Comparison of ENCODE assay signal across 2 cellular contexts in the genomic region with DNA sequence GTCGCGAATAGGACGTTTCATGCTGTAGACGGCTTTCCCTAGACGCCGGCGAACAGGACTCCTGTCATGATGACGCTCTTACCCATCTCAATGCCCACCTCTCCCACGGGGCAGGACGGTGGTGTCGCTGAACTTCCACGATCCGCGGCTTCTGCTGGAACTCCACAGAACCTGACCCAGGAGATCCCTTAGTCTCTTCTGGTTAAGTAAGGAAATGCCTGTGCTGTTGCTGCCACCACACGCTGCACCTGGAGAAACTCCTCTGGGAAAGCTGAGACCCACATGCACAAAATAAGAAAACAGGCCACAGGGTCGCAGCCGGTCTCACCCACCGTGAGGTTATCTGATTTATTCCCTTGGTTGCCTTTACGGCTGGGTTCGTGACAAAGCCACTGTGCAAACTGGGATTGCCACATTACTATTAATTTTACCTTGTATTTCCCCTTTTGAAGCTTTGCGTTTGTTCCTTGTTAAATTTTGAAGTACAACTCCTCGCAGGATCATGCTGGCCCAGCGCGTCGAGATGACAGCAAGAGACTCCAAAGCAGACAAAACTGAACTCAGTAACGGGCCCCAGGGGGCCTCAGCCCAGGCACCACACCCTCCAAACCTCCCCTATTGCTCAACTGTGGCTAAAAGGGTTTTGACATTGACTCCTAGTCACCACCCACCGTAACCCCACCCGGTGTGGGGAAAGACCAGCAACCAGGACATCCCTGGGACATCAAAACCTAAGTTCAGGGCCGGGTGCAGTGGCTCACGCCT.
TF ChIP-seq lines count a peak whose summit lies in the region.

No MANE protein-coding gene starts in this region.

TF ChIP-seq in GM23338, 12 proteins besides CTCF, POLR2A, EP300 and RAD21:
- TF ChIP-seq EZH2phosphoT487 (IDR thresholded peaks at IDR 0.05; ENCODE audit: unreplicated experiment) (no peak), JUNB (IDR thresholded peaks at IDR 0.05; ENCODE audit: unreplicated experiment) (no peak), ZNF331 (CRISPR knock-in tag; IDR thresholded peaks at IDR 0.05; ENCODE audit: low read depth) (no peak), STAT1 (IDR thresholded peaks at IDR 0.05; ENCODE audit: unreplicated experiment) (no peak), ZNF114 (CRISPR knock-in tag; IDR thresholded peaks at IDR 0.05) (no peak), NANOG (IDR thresholded peaks at IDR 0.05; ENCODE audit: borderline replicate concordance) (no peak), POLR2AphosphoS5 (IDR thresholded peaks at IDR 0.05; ENCODE audit: low read depth) (no peak)
- TF ChIP-seq, protein P1, sequence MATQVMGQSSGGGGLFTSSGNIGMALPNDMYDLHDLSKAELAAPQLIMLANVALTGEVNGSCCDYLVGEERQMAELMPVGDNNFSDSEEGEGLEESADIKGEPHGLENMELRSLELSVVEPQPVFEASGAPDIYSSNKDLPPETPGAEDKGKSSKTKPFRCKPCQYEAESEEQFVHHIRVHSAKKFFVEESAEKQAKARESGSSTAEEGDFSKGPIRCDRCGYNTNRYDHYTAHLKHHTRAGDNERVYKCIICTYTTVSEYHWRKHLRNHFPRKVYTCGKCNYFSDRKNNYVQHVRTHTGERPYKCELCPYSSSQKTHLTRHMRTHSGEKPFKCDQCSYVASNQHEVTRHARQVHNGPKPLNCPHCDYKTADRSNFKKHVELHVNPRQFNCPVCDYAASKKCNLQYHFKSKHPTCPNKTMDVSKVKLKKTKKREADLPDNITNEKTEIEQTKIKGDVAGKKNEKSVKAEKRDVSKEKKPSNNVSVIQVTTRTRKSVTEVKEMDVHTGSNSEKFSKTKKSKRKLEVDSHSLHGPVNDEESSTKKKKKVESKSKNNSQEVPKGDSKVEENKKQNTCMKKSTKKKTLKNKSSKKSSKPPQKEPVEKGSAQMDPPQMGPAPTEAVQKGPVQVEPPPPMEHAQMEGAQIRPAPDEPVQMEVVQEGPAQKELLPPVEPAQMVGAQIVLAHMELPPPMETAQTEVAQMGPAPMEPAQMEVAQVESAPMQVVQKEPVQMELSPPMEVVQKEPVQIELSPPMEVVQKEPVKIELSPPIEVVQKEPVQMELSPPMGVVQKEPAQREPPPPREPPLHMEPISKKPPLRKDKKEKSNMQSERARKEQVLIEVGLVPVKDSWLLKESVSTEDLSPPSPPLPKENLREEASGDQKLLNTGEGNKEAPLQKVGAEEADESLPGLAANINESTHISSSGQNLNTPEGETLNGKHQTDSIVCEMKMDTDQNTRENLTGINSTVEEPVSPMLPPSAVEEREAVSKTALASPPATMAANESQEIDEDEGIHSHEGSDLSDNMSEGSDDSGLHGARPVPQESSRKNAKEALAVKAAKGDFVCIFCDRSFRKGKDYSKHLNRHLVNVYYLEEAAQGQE (IDR thresholded peaks at IDR 0.05; ENCODE audit: unreplicated experiment): no peak
- TF ChIP-seq, protein P2, sequence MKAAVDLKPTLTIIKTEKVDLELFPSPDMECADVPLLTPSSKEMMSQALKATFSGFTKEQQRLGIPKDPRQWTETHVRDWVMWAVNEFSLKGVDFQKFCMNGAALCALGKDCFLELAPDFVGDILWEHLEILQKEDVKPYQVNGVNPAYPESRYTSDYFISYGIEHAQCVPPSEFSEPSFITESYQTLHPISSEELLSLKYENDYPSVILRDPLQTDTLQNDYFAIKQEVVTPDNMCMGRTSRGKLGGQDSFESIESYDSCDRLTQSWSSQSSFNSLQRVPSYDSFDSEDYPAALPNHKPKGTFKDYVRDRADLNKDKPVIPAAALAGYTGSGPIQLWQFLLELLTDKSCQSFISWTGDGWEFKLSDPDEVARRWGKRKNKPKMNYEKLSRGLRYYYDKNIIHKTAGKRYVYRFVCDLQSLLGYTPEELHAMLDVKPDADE (IDR thresholded peaks at IDR 0.05): no peak

TF ChIP-seq in H1, 55 proteins besides CTCF, POLR2A, EP300 and RAD21:
- TF ChIP-seq CBX5 (IDR thresholded peaks at IDR 0.05; ENCODE audit: low read depth, low read length) (no peak), RBBP5 (IDR thresholded peaks at IDR 0.05; ENCODE audit: borderline replicate concordance, low read depth, low read length) (no peak), SUZ12 (IDR thresholded peaks at IDR 0.05; ENCODE audit: low read length) (no peak), POLR2AphosphoS5 (IDR thresholded peaks at IDR 0.05; ENCODE audit: low read depth, low read length) (no peak), BRCA1 (IDR thresholded peaks at IDR 0.05; ENCODE audit: low read depth, low read length) (no peak), JUND (IDR thresholded peaks at IDR 0.05; ENCODE audit: low read length) (no peak), SIRT6 (IDR thresholded peaks at IDR 0.05; ENCODE audit: low read length) (no peak), SIN3A (conservative IDR thresholded peaks at IDR 0.05 in 1 of 2, IDR thresholded peaks at IDR 0.05 in 1 of 2; ENCODE audit: low read depth in 1 of 2, low read length in 2 of 2) (no peak), SP1 (IDR thresholded peaks at IDR 0.05; ENCODE audit: low read depth, low read length) (no peak)
- TF ChIP-seq, protein P3, sequence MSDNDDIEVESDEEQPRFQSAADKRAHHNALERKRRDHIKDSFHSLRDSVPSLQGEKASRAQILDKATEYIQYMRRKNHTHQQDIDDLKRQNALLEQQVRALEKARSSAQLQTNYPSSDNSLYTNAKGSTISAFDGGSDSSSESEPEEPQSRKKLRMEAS (IDR thresholded peaks at IDR 0.05): no peak
